Comparison of ENCODE assay signal across 9 cellular contexts in genomic region chr1:201376464-201377374, GRCh38. TPM values are rescaled to one million over a fixed set of nuclear protein-coding genes. Genes with fewer than 3 reads are reported as not detected.
A peak's percentile ranks its signal among the peaks of the same experiment; 100 is the strongest.
DNase-seq lines count a peak whose midpoint lies in the region; ATAC-seq and TF ChIP-seq lines count a peak whose summit lies in the region.
"Had no signal": no experiment of that assay in that cellular context is flagged by ENCODE, and none has a peak within 500 bp of the region (broad histone marks: within the 10 kb centered on the region; RNA-seq: fewer than 3 reads in every experiment).

No MANE protein-coding gene starts in this region.

- no peak overlapping the region for H3K4me3 Mint-ChIP-seq in glutamatergic neuron (ENCODE audit: unreplicated experiment)

- H3K9me3 Mint-ChIP-seq in glutamatergic neuron (ENCODE audit: unreplicated experiment): peaks cover 6% of the 10 kb centered on the region

- CTCF ChIA-PET in HEK293T (lab: Yijun Ruan, JAX): interaction anchor here (0.6 to 1.2 kb wide), 8 partner anchors 9 to 30 kb away, joined by 3 to 5 read pairs (median 3); no protein-coding TSS in a partner anchor

- H3K36me3 Mint-ChIP-seq in glutamatergic neuron (ENCODE audit: unreplicated experiment): no peaks in the 10 kb centered on the region

- H3K4me3 ChIP-seq in SJCRH30 (peak overlapping the region; percentile 57), stomach (no peak overlapping the region)
- H3K4me3 ChIP-seq: skin epidermis had no signal

- H3K27me3 ChIP-seq in SJCRH30: no peaks in the 10 kb centered on the region
- H3K27me3 ChIP-seq in stomach: peaks cover 0 to 50% (median 23%) of the 10 kb centered on the region in 3 donors

- H3K27ac Mint-ChIP-seq in glutamatergic neuron (ENCODE audit: unreplicated experiment): no peak overlapping the region

- H3K9me3 ChIP-seq in SJCRH30 (replicated peaks): no peaks in the 10 kb centered on the region
- no peaks in the 10 kb centered on the region for H3K9me3 ChIP-seq in stomach

- H3K4me1 Mint-ChIP-seq in glutamatergic neuron (ENCODE audit: low read depth, unreplicated experiment): peaks cover 23% of the 10 kb centered on the region

- H3K27ac ChIP-seq in SJCRH30 (peak overlapping the region; percentile 78), stomach (no peak overlapping the region)
- H3K27ac ChIP-seq: skin epidermis had no signal

- TF ChIP-seq POLR2A in stomach (IDR thresholded peaks at IDR 0.05): no peak

- intact Hi-C loops in stomach (cut with DNase I; ENCODE audit: low total_unique reads): no loop called here

- POLR2A ChIA-PET in HEK293T (lab: Yijun Ruan, JAX): interaction anchor here (0.7 kb wide), 1 partner anchor 32 kb away, joined by 3 read pairs; no protein-coding TSS in a partner anchor

- H3K4me1 ChIP-seq in SJCRH30 (peaks cover 57% of the 10 kb centered on the region), stomach (peaks cover 0 to 8% (median 4%) of the 10 kb centered on the region in 4 donors)

- H3K36me3 ChIP-seq in SJCRH30 (no peaks in the 10 kb centered on the region; the same call in 1 of the 2 replicates), stomach (no peaks in the 10 kb centered on the region)

- peak; percentile 73 for DNase-seq in DMS53 (lab: John Stamatoyannopoulos, UW)
- DNase-seq in HEK293T (ENCODE audit: extremely low spot score): peak; percentile 93
- peak; percentile 93 to 94 for DNase-seq in SJCRH30
- peak; percentile 69 for DNase-seq in glutamatergic neuron
- DNase-seq in stomach: peak; percentile 38
- no peak for DNase-seq in NCI-H2196 treated with DMSO at 0.1 percent for 48 hours (lab: John Stamatoyannopoulos, UW; ENCODE audit: unreplicated experiment)
- DNase-seq in NCI-H774 (lab: John Stamatoyannopoulos, UW): no peak

- H3K27me3 Mint-ChIP-seq in glutamatergic neuron (ENCODE audit: unreplicated experiment): peaks cover 10% of the 10 kb centered on the region

- TF ChIP-seq CTCF in glutamatergic neuron (IDR thresholded peaks at IDR 0.05; ENCODE audit: partially characterized antibody, unreplicated experiment) (peak; percentile 78), stomach (IDR thresholded peaks at IDR 0.05) (peak in 3 of 7 experiments; percentile 20 to 36 (median 21))

- no peak for ATAC-seq in HG02571 (IDR thresholded peaks at IDR 0.05; ENCODE audit: unreplicated experiment)

- no peak for TF ChIP-seq EP300 in stomach (IDR thresholded peaks at IDR 0.05)

- 28 to 46% (median 31%) methylated on average over 11 of the region's 11 CpGs for WGBS in stomach, 5 donors

TF ChIP-seq in HEK293T, 16 proteins besides CTCF, POLR2A, EP300 and RAD21:
- TF ChIP-seq ZNF384 (IDR thresholded peaks at IDR 0.05): no peak
- TF ChIP-seq, protein P1, sequence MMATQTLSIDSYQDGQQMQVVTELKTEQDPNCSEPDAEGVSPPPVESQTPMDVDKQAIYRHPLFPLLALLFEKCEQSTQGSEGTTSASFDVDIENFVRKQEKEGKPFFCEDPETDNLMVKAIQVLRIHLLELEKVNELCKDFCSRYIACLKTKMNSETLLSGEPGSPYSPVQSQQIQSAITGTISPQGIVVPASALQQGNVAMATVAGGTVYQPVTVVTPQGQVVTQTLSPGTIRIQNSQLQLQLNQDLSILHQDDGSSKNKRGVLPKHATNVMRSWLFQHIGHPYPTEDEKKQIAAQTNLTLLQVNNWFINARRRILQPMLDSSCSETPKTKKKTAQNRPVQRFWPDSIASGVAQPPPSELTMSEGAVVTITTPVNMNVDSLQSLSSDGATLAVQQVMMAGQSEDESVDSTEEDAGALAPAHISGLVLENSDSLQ (IDR thresholded peaks at IDR 0.05): peak; percentile 90

RNA-seq across cellular contexts. Expression of gene TNNT2, which starts 0.8 kb away (rescaled TPM):
- 74.9 and 90.0 TPM in 2 replicates for total RNA-seq in SJCRH30 (2014; rRNA removed; shearing (Covaris generic))
- total RNA-seq in glutamatergic neuron (ENCODE audit: unreplicated experiment) (not detected), stomach (1 to 10 TPM in 1 of 5 donors, not detected in 4; 1.5 TPM)
- 10 to 100 TPM in 1 of 3 donors, 1 to 10 TPM in 2; 6.4 to 12.0 (median 7.0) TPM for polyA plus RNA-seq in stomach

RNA-seq across cellular contexts. Expression of gene LAD1, which starts 22.4 kb away (rescaled TPM):
- total RNA-seq in SJCRH30 (2014; rRNA removed; shearing (Covaris generic)): 1.1 and 2.9 TPM in 2 replicates
- total RNA-seq in glutamatergic neuron (ENCODE audit: unreplicated experiment): 0.25 TPM
- total RNA-seq in stomach: 100 to 1,000 TPM in 1 of 5 donors, 10 to 100 TPM in 4; 23.7 to 151 (median 46.6) TPM
- polyA plus RNA-seq in stomach: 10 to 100 TPM; 50.4 to 74.4 (median 51.4) TPM

RNA-seq across cellular contexts. Expression of gene TNNI1, which starts 44.8 kb away (rescaled TPM):
- total RNA-seq in SJCRH30 (2014; rRNA removed; shearing (Covaris generic)): 230 and 281 TPM in 2 replicates
- total RNA-seq in glutamatergic neuron (ENCODE audit: unreplicated experiment) (4.1 TPM), stomach (not detected)
- polyA plus RNA-seq in stomach: 1 to 10 TPM in 1 of 3 donors, under 1 TPM in 1, not detected in 1; 0.33 to 6.1 TPM

Comparison
In these comparisons a context has a peak if more than half of its experiments do, and no peak if none do; other contexts are left out.
1. DNase-seq: peak in DMS53 (single experiment), HEK293T (single experiment), SJCRH30 (2 of 2), glutamatergic neuron (single experiment) and stomach (single experiment); none in NCI-H2196 treated with DMSO at 0.1 percent for 48 hours (single experiment) and NCI-H774 (single experiment).
2. RNA of gene TNNT2, which starts 0.8 kb away (total RNA-seq): 74.9 to 90.0 TPM in SJCRH30; not detected in glutamatergic neuron (single experiment) and 1.5 TPM in stomach; every median in the first group is over 10 times any median in the second.
3. RNA of gene TNNI1, which starts 44.8 kb away (total RNA-seq): 230 to 281 TPM in SJCRH30; 4.1 TPM in glutamatergic neuron (single experiment) and not detected in stomach; every median in the first group is over 10 times any median in the second.